Comparison of ENCODE assay signal across 13 cellular contexts in the genomic region with DNA sequence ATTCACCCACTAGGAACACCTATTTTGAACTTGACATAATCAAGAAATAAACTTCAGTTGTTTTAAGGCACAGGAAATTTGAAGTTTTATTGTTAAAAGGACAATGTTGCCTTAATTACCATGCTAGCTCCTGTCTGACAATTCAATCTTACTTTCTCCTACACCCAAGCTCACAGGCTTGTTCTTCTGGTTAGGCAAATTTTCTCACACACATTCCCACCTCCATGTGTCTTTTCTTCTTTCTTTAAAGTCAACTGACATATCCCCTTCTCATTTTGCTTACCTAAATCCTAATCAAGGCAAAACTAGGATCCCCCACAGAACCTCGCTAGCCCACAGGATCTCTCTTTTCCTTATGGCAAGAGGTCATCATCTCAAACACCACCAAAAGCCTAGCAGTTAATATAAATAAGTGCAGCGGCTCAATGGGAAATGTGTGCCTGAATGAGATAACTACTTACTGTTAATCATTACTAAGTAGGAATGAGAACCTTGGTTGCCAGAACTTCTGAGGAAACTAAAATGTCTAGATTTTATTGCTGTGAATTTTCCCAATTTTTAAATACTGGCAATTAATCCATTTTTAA.
DNase-seq lines count a peak whose midpoint lies in the region; ATAC-seq and TF ChIP-seq lines count a peak whose summit lies in the region.
"Had no signal": no experiment of that assay in that cellular context is flagged by ENCODE, and none has a peak within 500 bp of the region (broad histone marks: within the 10 kb centered on the region; RNA-seq: fewer than 3 reads in every experiment).

No MANE protein-coding gene starts in this region.

- TF ChIP-seq CTCF in natural killer cell (IDR thresholded peaks at IDR 0.05) (no peak), endodermal cell (conservative IDR thresholded peaks at IDR 0.05) (no peak)

- no peak overlapping the region for H3K9ac ChIP-seq in endodermal cell (ENCODE audit: extremely low read depth, low read length, poor library complexity, severe bottlenecking)

- H3K27ac ChIP-seq in endodermal cell (ENCODE audit: low read depth, low read length) (no peak overlapping the region), thymus (ENCODE audit: low read depth) (peak overlapping the region; percentile 89)
- H3K27ac ChIP-seq: heart right ventricle had no signal

- intact Hi-C loops in natural killer cell (cut with micrococcal nuclease) = no loop called here

- 94 to 100% methylated on average over 1 of the region's 2 CpGs for WGBS in endodermal cell (ENCODE audit: insufficient coverage in 1 of 2, insufficient read length in 1 of 2), 2 experiments
- WGBS in thymus = 62% methylated on average over 2 of the region's 2 CpGs

- H3K4me3 ChIP-seq in endodermal cell (ENCODE audit: low read length) (peak overlapping the region; percentile 69), thymus (ENCODE audit: low read length) (peak overlapping the region; percentile 48)
- H3K4me3 ChIP-seq: heart right ventricle had no signal

- H3K27me3 ChIP-seq in endodermal cell (ENCODE audit: control insufficient read depth, insufficient read depth, low read length, poor library complexity, severe bottlenecking) (no peaks in the 10 kb centered on the region), thymus (ENCODE audit: control insufficient read depth, insufficient read depth) (no peaks in the 10 kb centered on the region)
- H3K27me3 ChIP-seq: heart right ventricle had no signal

- H3K4me1 Mint-ChIP-seq in natural killer cell (peaks cover 17 to 20% of the 10 kb centered on the region in 2 donors), endodermal cell (peaks cover 52% of the 10 kb centered on the region)
- peaks cover 11 to 22% of the 10 kb centered on the region in 2 donors for H3K4me1 Mint-ChIP-seq in natural killer cell treated with Interleukin-12 subunit alpha and Interleukin-12 subunit beta and Interleukin-15 and Interleukin-18, amount 100 ng/mL, for 72 hours (ENCODE audit: low read depth in 2 of 2)
- H3K4me1 Mint-ChIP-seq: stimulated activated effector memory CD8-positive, alpha-beta T cell treated with anti-CD3 and anti-CD28 coated beads, Interleukin-12 subunit alpha, Interleukin-12 subunit beta, amount 100 ng/mL, for 72 hours had no signal

- H3K36me3 ChIP-seq in endodermal cell (ENCODE audit: control insufficient read depth, insufficient read depth, low read length) (no peaks in the 10 kb centered on the region), thymus (ENCODE audit: control insufficient read depth, insufficient read depth) (no peaks in the 10 kb centered on the region)
- H3K36me3 ChIP-seq: heart right ventricle had no signal

- H3K4me3 Mint-ChIP-seq in natural killer cell = peak overlapping the region; percentile 45
- H3K4me3 Mint-ChIP-seq in natural killer cell treated with Interleukin-12 subunit alpha and Interleukin-12 subunit beta and Interleukin-15 and Interleukin-18, amount 100 ng/mL, for 72 hours = no peak overlapping the region
- H3K4me3 Mint-ChIP-seq in endodermal cell = peak overlapping the region; percentile 2
- H3K4me3 Mint-ChIP-seq: IgD-negative memory B cell; stimulated activated effector memory CD8-positive, alpha-beta T cell treated with anti-CD3 and anti-CD28 coated beads, Interleukin-12 subunit alpha, Interleukin-12 subunit beta, amount 100 ng/mL, for 72 hours had no signal

- no peak for ATAC-seq in natural killer cell
- ATAC-seq in natural killer cell treated with Interleukin-12 subunit alpha and Interleukin-12 subunit beta and Interleukin-15 and Interleukin-18, amount 100 ng/mL, for 72 hours = no peak
- peak; percentile 7 for ATAC-seq in HG03135 (IDR thresholded peaks at IDR 0.05; ENCODE audit: unreplicated experiment)
- ATAC-seq: heart right ventricle; stimulated activated effector memory CD8-positive, alpha-beta T cell treated with anti-CD3 and anti-CD28 coated beads, Interleukin-12 subunit alpha, Interleukin-12 subunit beta, amount 100 ng/mL, for 72 hours had no signal

- H3K9me3 Mint-ChIP-seq in natural killer cell (no peaks in the 10 kb centered on the region), endodermal cell (no peaks in the 10 kb centered on the region)
- H3K9me3 Mint-ChIP-seq in natural killer cell treated with Interleukin-12 subunit alpha and Interleukin-12 subunit beta and Interleukin-15 and Interleukin-18, amount 100 ng/mL, for 72 hours = peaks cover 4% of the 10 kb centered on the region
- H3K9me3 Mint-ChIP-seq: stimulated activated effector memory CD8-positive, alpha-beta T cell treated with anti-CD3 and anti-CD28 coated beads, Interleukin-12 subunit alpha, Interleukin-12 subunit beta, amount 100 ng/mL, for 72 hours had no signal

- H3K9me3 ChIP-seq in endodermal cell (ENCODE audit: control insufficient read depth, low read length) (no peaks in the 10 kb centered on the region), thymus (ENCODE audit: control insufficient read depth) (no peaks in the 10 kb centered on the region)
- H3K9me3 ChIP-seq: heart right ventricle had no signal

- H3K36me3 Mint-ChIP-seq in natural killer cell (no peaks in the 10 kb centered on the region), endodermal cell (ENCODE audit: low read depth) (peaks cover 6% of the 10 kb centered on the region)
- H3K36me3 Mint-ChIP-seq in natural killer cell treated with Interleukin-12 subunit alpha and Interleukin-12 subunit beta and Interleukin-15 and Interleukin-18, amount 100 ng/mL, for 72 hours = no peaks in the 10 kb centered on the region
- H3K36me3 Mint-ChIP-seq: IgD-negative memory B cell; stimulated activated effector memory CD8-positive, alpha-beta T cell treated with anti-CD3 and anti-CD28 coated beads, Interleukin-12 subunit alpha, Interleukin-12 subunit beta, amount 100 ng/mL, for 72 hours had no signal

- H3K4me1 ChIP-seq in endodermal cell (ENCODE audit: control insufficient read depth, insufficient read depth, low read length) (peaks cover 16% of the 10 kb centered on the region), thymus (ENCODE audit: control insufficient read depth, insufficient read depth, low read length) (peaks cover 22% of the 10 kb centered on the region)
- H3K4me1 ChIP-seq: heart right ventricle had no signal

- H3K27ac Mint-ChIP-seq in natural killer cell (no peak overlapping the region), endodermal cell (peak overlapping the region; percentile 93)
- H3K27ac Mint-ChIP-seq in natural killer cell treated with Interleukin-12 subunit alpha and Interleukin-12 subunit beta and Interleukin-15 and Interleukin-18, amount 100 ng/mL, for 72 hours = peak overlapping the region in 1 of 2 donors; percentile 63
- H3K27ac Mint-ChIP-seq: IgD-negative memory B cell; stimulated activated effector memory CD8-positive, alpha-beta T cell treated with anti-CD3 and anti-CD28 coated beads, Interleukin-12 subunit alpha, Interleukin-12 subunit beta, amount 100 ng/mL, for 72 hours had no signal

- H3K27me3 Mint-ChIP-seq in natural killer cell (ENCODE audit: low read depth in 2 of 2) = no peaks in the 10 kb centered on the region
- no peaks in the 10 kb centered on the region for H3K27me3 Mint-ChIP-seq in natural killer cell treated with Interleukin-12 subunit alpha and Interleukin-12 subunit beta and Interleukin-15 and Interleukin-18, amount 100 ng/mL, for 72 hours
- H3K27me3 Mint-ChIP-seq in endodermal cell (ENCODE audit: insufficient read depth) = no peaks in the 10 kb centered on the region

- DNase-seq in natural killer cell (no peak), endodermal cell (no peak), mesenteric fat pad (ENCODE audit: low spot score) (no peak), GM03348 (ENCODE audit: low spot score) (no peak), COLO668 (lab: John Stamatoyannopoulos, UW; ENCODE audit: unreplicated experiment) (no peak)
- no peak for DNase-seq in natural killer cell treated with Interleukin-12 subunit alpha and Interleukin-12 subunit beta and Interleukin-15 and Interleukin-18, amount 100 ng/mL, for 72 hours (ENCODE audit: low spot score)
- DNase-seq: heart right ventricle; NCI-H1694 treated with DMSO at 0.1 percent for 48 hours; stimulated activated CD4-positive, alpha-beta T cell treated with anti-CD3 and anti-CD28 coated beads, Interleukin-1b, Interleukin-23, amount 100 ng/mL, for 48 hours had no signal
